17 cellular contexts compared by ENCODE assay signal in the genomic region with DNA sequence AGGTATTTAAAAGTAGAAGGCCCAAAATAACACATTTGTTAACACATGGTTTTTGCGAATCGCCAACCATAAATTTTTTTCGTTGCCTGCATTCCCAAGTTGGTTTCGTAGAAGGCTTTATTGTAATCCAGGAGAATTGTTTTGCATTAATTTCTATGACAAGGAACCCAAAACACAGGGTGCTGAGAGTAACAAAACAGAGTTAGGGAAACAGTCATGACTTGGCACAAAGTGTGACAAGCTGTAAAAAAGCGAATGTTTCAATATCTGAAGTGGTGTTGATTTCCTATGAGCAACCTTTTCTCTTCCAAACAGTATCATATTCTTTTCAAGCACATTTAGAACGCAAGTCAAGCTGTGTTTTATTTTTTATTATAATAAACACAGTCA.
DNase-seq lines count a peak whose midpoint lies in the region; ATAC-seq and TF ChIP-seq lines count a peak whose summit lies in the region.
"Had no signal": no experiment of that assay in that cellular context is flagged by ENCODE, and none has a peak within 500 bp of the region (broad histone marks: within the 10 kb centered on the region; RNA-seq: fewer than 3 reads in every experiment).

No MANE protein-coding gene starts in this region.

- H3K27me3 ChIP-seq in GM23338 (ENCODE audit: insufficient read depth) (no peaks in the 10 kb centered on the region), HUES64 (ENCODE audit: insufficient read depth, low read length) (no peaks in the 10 kb centered on the region), iPS-15b (ENCODE audit: control insufficient read depth, insufficient read depth, low read length) (no peaks in the 10 kb centered on the region), sigmoid colon (no peaks in the 10 kb centered on the region), ovary (no peaks in the 10 kb centered on the region)

- H3K4me1 Mint-ChIP-seq in GM23338 (peaks cover 25% of the 10 kb centered on the region; the same call in 2 of the 3 replicates), progenitor cell of endocrine pancreas (ENCODE audit: low read depth) (peaks cover 16% of the 10 kb centered on the region)
- H3K4me1 Mint-ChIP-seq: B cell, IgD-negative memory B cell had no signal

- 28% methylated on average over 5 of the region's 6 CpGs for WGBS in HUES64
- WGBS in sigmoid colon, 2 donors: 43 to 65% methylated on average over 6 of the region's 6 CpGs
- 17 to 26% (median 25%) methylated on average over 6 of the region's 6 CpGs for WGBS in ovary, 3 donors

- no peaks in the 10 kb centered on the region for H3K79me2 ChIP-seq in GM23338 (replicated peaks; ENCODE audit: insufficient read depth)

- H3F3A ChIP-seq in GM23338 (replicated peaks; ENCODE audit: low read depth): no peaks in the 10 kb centered on the region

- H3K9me3 Mint-ChIP-seq in GM23338 (peaks cover 2% of the 10 kb centered on the region; the same call in 1 of the 3 replicates), progenitor cell of endocrine pancreas (ENCODE audit: low read depth) (peaks cover 6% of the 10 kb centered on the region)
- H3K9me3 Mint-ChIP-seq: CD4-positive, alpha-beta T cell had no signal

- no peaks in the 10 kb centered on the region for H3K36me3 Mint-ChIP-seq in GM23338 (ENCODE audit: low read depth)
- no peaks in the 10 kb centered on the region for H3K36me3 Mint-ChIP-seq in progenitor cell of endocrine pancreas (ENCODE audit: insufficient read depth)
- H3K36me3 Mint-ChIP-seq: IgD-negative memory B cell had no signal

- no peak overlapping the region for H2AFZ ChIP-seq in GM23338

- DNase-seq in GM23338 (ENCODE audit: low spot score) (peak; percentile 35), progenitor cell of endocrine pancreas (ENCODE audit: low spot score, unreplicated experiment) (no peak), sigmoid colon (no peak), ovary (no peak)
- no peak for DNase-seq in activated CD4-positive, CD25-positive, alpha-beta regulatory T cell (lab: John Stamatoyannopoulos, UW)
- DNase-seq: C1 segment of cervical spinal cord; Calu3; CD4-positive, alpha-beta T cell; DMS 273 treated with DMSO at 0.1 percent for 48 hours; GOT3; KG1 had no signal

- no peak for TF ChIP-seq CTCF in GM23338 (conservative IDR thresholded peaks at IDR 0.05; ENCODE audit: low read depth in 2 of 2)
- no peak for TF ChIP-seq CTCF in progenitor cell of endocrine pancreas (IDR thresholded peaks at IDR 0.05; ENCODE audit: unreplicated experiment)
- TF ChIP-seq CTCF in sigmoid colon (IDR thresholded peaks at IDR 0.05): no peak
- no peak for TF ChIP-seq CTCF in ovary (IDR thresholded peaks at IDR 0.05)

- peaks cover 1% of the 10 kb centered on the region for H3K27me3 Mint-ChIP-seq in GM23338 (ENCODE audit: insufficient read depth, low read depth, poor library complexity)
- H3K27me3 Mint-ChIP-seq in progenitor cell of endocrine pancreas: no peaks in the 10 kb centered on the region

- H3K27ac Mint-ChIP-seq in GM23338: peak overlapping the region; percentile 87
- H3K27ac Mint-ChIP-seq in progenitor cell of endocrine pancreas: peak overlapping the region; percentile 9
- H3K27ac Mint-ChIP-seq: B cell; CD4-positive, alpha-beta T cell; IgD-negative memory B cell had no signal

- TF ChIP-seq POLR2A in sigmoid colon (IDR thresholded peaks at IDR 0.05) (no peak), ovary (IDR thresholded peaks at IDR 0.05) (no peak)

- H3K4me3 Mint-ChIP-seq in GM23338 (peak overlapping the region; percentile 52), progenitor cell of endocrine pancreas (ENCODE audit: low read depth) (no peak overlapping the region)
- H3K4me3 Mint-ChIP-seq: B cell; CD4-positive, alpha-beta T cell; IgD-negative memory B cell had no signal

- ATAC-seq in GM23338: peak; percentile 55
- ATAC-seq: HCT116 had no signal

- H3K4me1 ChIP-seq in GM23338 (ENCODE audit: insufficient read depth): peaks cover 23% of the 10 kb centered on the region
- peaks cover 22% of the 10 kb centered on the region for H3K4me1 ChIP-seq in HUES64 (ENCODE audit: insufficient read depth, low read length)
- H3K4me1 ChIP-seq in iPS-15b (ENCODE audit: control insufficient read depth, insufficient read depth, low read length): peaks cover 10% of the 10 kb centered on the region
- no peaks in the 10 kb centered on the region for H3K4me1 ChIP-seq in sigmoid colon
- no peaks in the 10 kb centered on the region for H3K4me1 ChIP-seq in ovary (ENCODE audit: insufficient read depth)

- intact Hi-C loops in sigmoid colon (cut with DNase I): no loop called here
- intact Hi-C loops in ovary (cut with DNase I): no loop called here

- TF ChIP-seq EP300 in sigmoid colon (IDR thresholded peaks at IDR 0.05) (no peak), ovary (IDR thresholded peaks at IDR 0.05) (no peak)

- H3K9ac ChIP-seq in HUES64 (ENCODE audit: low read depth, low read length) (peak overlapping the region; percentile 51), iPS-15b (ENCODE audit: low read depth, low read length) (no peak overlapping the region)

- peak overlapping the region; percentile 67 for H3K4me2 ChIP-seq in GM23338

- peak overlapping the region; percentile 18 for H3K27ac ChIP-seq in GM23338 (ENCODE audit: low read depth)
- H3K27ac ChIP-seq in HUES64 (ENCODE audit: low read depth, low read length): peak overlapping the region; percentile 84; the same call in 1 of the 2 replicates
- no peak overlapping the region for H3K27ac ChIP-seq in sigmoid colon
- no peak overlapping the region for H3K27ac ChIP-seq in ovary
- H3K27ac ChIP-seq: HL-60 had no signal

- H3K9me2 ChIP-seq in GM23338 (ENCODE audit: insufficient read depth): no peaks in the 10 kb centered on the region

- H3K4me3 ChIP-seq in GM23338 (peak overlapping the region; percentile 38), HUES64 (ENCODE audit: low read length) (peak overlapping the region; percentile 17), iPS-15b (ENCODE audit: low read depth, low read length) (peak overlapping the region; percentile 28), sigmoid colon (no peak overlapping the region), ovary (no peak overlapping the region)

- H3K9me3 ChIP-seq in HUES64 (ENCODE audit: insufficient read depth, low read depth, low read length) (no peaks in the 10 kb centered on the region), iPS-15b (ENCODE audit: control insufficient read depth, insufficient read depth, low read length) (no peaks in the 10 kb centered on the region), sigmoid colon (no peaks in the 10 kb centered on the region), ovary (no peaks in the 10 kb centered on the region)

- H3K36me3 ChIP-seq in GM23338 (ENCODE audit: insufficient read depth): no peaks in the 10 kb centered on the region
- H3K36me3 ChIP-seq in HUES64 (ENCODE audit: insufficient read depth, low read length): no peaks in the 10 kb centered on the region
- H3K36me3 ChIP-seq in iPS-15b (ENCODE audit: control insufficient read depth, insufficient read depth, low read length): no peaks in the 10 kb centered on the region
- H3K36me3 ChIP-seq in sigmoid colon: no peaks in the 10 kb centered on the region
- H3K36me3 ChIP-seq in ovary: no peaks in the 10 kb centered on the region

- H4K20me1 ChIP-seq in GM23338 (replicated peaks; ENCODE audit: insufficient read depth): no peaks in the 10 kb centered on the region

TF ChIP-seq in GM23338, 12 proteins besides CTCF, POLR2A, EP300 and RAD21 (continues in another document):
- no peak for TF ChIP-seq ZNF114 (CRISPR knock-in tag; IDR thresholded peaks at IDR 0.05)
- TF ChIP-seq CREB1 (CRISPR knock-in tag; IDR thresholded peaks at IDR 0.05; ENCODE audit: low read depth): no peak
- no peak for TF ChIP-seq POLR2AphosphoS5 (IDR thresholded peaks at IDR 0.05; ENCODE audit: low read depth)
- TF ChIP-seq STAT1 (IDR thresholded peaks at IDR 0.05; ENCODE audit: unreplicated experiment): no peak
- TF ChIP-seq ZNF331 (CRISPR knock-in tag; IDR thresholded peaks at IDR 0.05; ENCODE audit: low read depth): no peak
- no peak for TF ChIP-seq EZH2 (IDR thresholded peaks at IDR 0.05; ENCODE audit: low read depth, unreplicated experiment)
- TF ChIP-seq NANOG (IDR thresholded peaks at IDR 0.05; ENCODE audit: borderline replicate concordance): no peak

Comparison
In these comparisons a context has a peak if more than half of its experiments do, and no peak if none do; other contexts are left out.
1. H3K27ac ChIP-seq: peak in GM23338 (single experiment) and HUES64 (single experiment); none in sigmoid colon (0 of 4) and ovary (0 of 2).
2. H3K4me3 ChIP-seq: peak in GM23338 (single experiment), HUES64 (single experiment) and iPS-15b (single experiment); none in sigmoid colon (0 of 4) and ovary (single experiment).